In genomic region chr12:3617565-3617964, GRCh38 we compare ENCODE assay signal across 18 cellular contexts.
DNase-seq lines count a peak whose midpoint lies in the region; ATAC-seq and TF ChIP-seq lines count a peak whose summit lies in the region.
"Had no signal": no experiment of that assay in that cellular context is flagged by ENCODE, and none has a peak within 500 bp of the region (broad histone marks: within the 10 kb centered on the region; RNA-seq: fewer than 3 reads in every experiment).

No MANE protein-coding gene starts in this region.

- 84 to 98% (median 98%) methylated on average over 4 of the region's 4 CpGs for WGBS in spleen, 5 donors

- DNase-seq in T-helper 17 cell = no peak
- DNase-seq in glutamatergic neuron = peak; percentile 54
- peak; percentile 19 for DNase-seq in spleen
- no peak for DNase-seq in activated gamma-delta T cell treated with Interleukin-2 at 50 U/mL for 16 hours
- no peak for DNase-seq in LoVo (ENCODE audit: low spot score)
- DNase-seq: C1 segment of cervical spinal cord; Caco-2; CD4-positive, CD25-positive, alpha-beta regulatory T cell; CD8-positive, alpha-beta T cell; DMS153; DMS79; EL; GDM1; GM23248; H9 had no signal

- peaks cover 0 to 1% (median 0%) of the 10 kb centered on the region in 6 donors for H3K4me1 ChIP-seq in spleen
- H3K4me1 ChIP-seq: Caco-2 had no signal

- no peak for TF ChIP-seq POLR2A in spleen (IDR thresholded peaks at IDR 0.05)

- no peak overlapping the region for H3K4me3 Mint-ChIP-seq in T-helper 17 cell
- no peak overlapping the region for H3K4me3 Mint-ChIP-seq in glutamatergic neuron (ENCODE audit: unreplicated experiment)
- H3K4me3 Mint-ChIP-seq: CD4-positive, CD25-positive, alpha-beta regulatory T cell; CD8-positive, alpha-beta T cell; H9 had no signal

- H3K9me3 Mint-ChIP-seq in glutamatergic neuron (ENCODE audit: unreplicated experiment) = peaks cover 5% of the 10 kb centered on the region
- H3K9me3 Mint-ChIP-seq: CD8-positive, alpha-beta T cell; H9 had no signal

- H3K36me3 Mint-ChIP-seq in T-helper 17 cell (ENCODE audit: low read depth) (peaks cover 27% of the 10 kb centered on the region), glutamatergic neuron (ENCODE audit: unreplicated experiment) (no peaks in the 10 kb centered on the region)

- no peak for TF ChIP-seq CTCF in glutamatergic neuron (IDR thresholded peaks at IDR 0.05; ENCODE audit: partially characterized antibody, unreplicated experiment)
- no peak for TF ChIP-seq CTCF in spleen (IDR thresholded peaks at IDR 0.05 in 8 of 11, conservative IDR thresholded peaks at IDR 0.05 in 3 of 11)

- H3K27ac ChIP-seq in spleen = no peak overlapping the region
- H3K27ac ChIP-seq: GM23248 had no signal

- H3K4me1 Mint-ChIP-seq in T-helper 17 cell = peaks cover 6% of the 10 kb centered on the region
- H3K4me1 Mint-ChIP-seq in glutamatergic neuron (ENCODE audit: low read depth, unreplicated experiment) = peaks cover 29% of the 10 kb centered on the region

- peaks cover 0 to 90% (median 44%) of the 10 kb centered on the region in 6 donors for H3K36me3 ChIP-seq in spleen

- H3K27ac Mint-ChIP-seq in T-helper 17 cell (peak overlapping the region; percentile 37), glutamatergic neuron (ENCODE audit: unreplicated experiment) (no peak overlapping the region)
- H3K27ac Mint-ChIP-seq: CD8-positive, alpha-beta T cell; H9 had no signal

- H3K27me3 ChIP-seq in spleen (replicated peaks in 1 of 7) = no peaks in the 10 kb centered on the region

- intact Hi-C loops in spleen (cut with DNase I; ENCODE audit: low total_unique reads) = no loop called here

- H3K4me3 ChIP-seq in spleen = no peak overlapping the region
- H3K4me3 ChIP-seq: GM12878, GM23248 had no signal

- H3K9me3 ChIP-seq in T-helper 17 cell (ENCODE audit: control insufficient read depth, low read length, poor library complexity, severe bottlenecking) (no peaks in the 10 kb centered on the region), spleen (no peaks in the 10 kb centered on the region)
- H3K9me3 ChIP-seq: Caco-2 had no signal

- ATAC-seq in T-helper 17 cell (no peak), HG02571 (IDR thresholded peaks at IDR 0.05; ENCODE audit: unreplicated experiment) (no peak)
- ATAC-seq: CD8-positive, alpha-beta T cell; GM12878; HCT116 had no signal

- H3K27me3 Mint-ChIP-seq in T-helper 17 cell (no peaks in the 10 kb centered on the region), glutamatergic neuron (ENCODE audit: unreplicated experiment) (peaks cover 12% of the 10 kb centered on the region)
- H3K27me3 Mint-ChIP-seq: CD4-positive, CD25-positive, alpha-beta regulatory T cell had no signal

Comparison
In these comparisons a context has a peak if more than half of its experiments do, and no peak if none do; other contexts are left out.
1. DNase-seq: peak in glutamatergic neuron (single experiment) and spleen (single experiment); none in T-helper 17 cell (0 of 3), activated gamma-delta T cell treated with Interleukin-2 at 50 U/mL for 16 hours (single experiment) and LoVo (single experiment).